ENCODE assay signal across 8 cellular contexts in the genomic region with DNA sequence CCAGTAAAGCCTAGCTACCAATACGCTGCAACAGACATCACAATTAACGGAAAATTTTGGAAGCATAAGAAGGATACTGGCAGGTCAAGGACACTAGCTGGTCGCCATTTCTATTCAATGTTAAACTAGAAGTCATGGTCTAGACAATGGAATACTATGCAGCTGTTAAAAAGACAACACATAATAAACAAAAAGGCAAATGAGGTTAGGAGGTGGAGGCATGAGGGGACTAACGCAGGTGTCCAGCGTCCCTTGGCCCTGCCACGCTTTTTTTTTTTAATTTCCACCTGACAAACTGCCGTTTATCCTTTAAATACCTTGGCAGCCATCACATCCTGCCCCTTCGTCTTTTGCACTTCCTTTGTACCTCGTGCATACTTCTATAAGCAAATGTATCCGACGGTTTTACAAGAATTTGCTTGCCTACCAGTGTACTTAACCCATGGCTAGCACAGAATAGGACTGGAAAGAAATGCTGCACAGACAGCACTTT. TPM values are rescaled to one million over a fixed set of nuclear protein-coding genes. Genes with fewer than 3 reads are reported as not detected.
DNase-seq lines count a peak whose midpoint lies in the region; ATAC-seq, FAIRE-seq and TF ChIP-seq lines count a peak whose summit lies in the region.

No MANE protein-coding gene starts in this region.

- no peak for DNase-seq in GM12891 (ENCODE audit: insufficient read length, low spot score)
- no peak for DNase-seq in T-cell
- no peak for DNase-seq in fibroblast of pulmonary artery (ENCODE audit: low read depth)
- DNase-seq in retinal pigment epithelial cell (ENCODE audit: low read depth): no peak
- DNase-seq in RKO (ENCODE audit: low spot score): no peak

- TF ChIP-seq CTCF in fibroblast of pulmonary artery (IDR thresholded peaks at IDR 0.05; ENCODE audit: low read length, missing control alignments): no peak
- no peak for TF ChIP-seq CTCF in retinal pigment epithelial cell (conservative IDR thresholded peaks at IDR 0.05; ENCODE audit: low read depth, low read length)

- ATAC-seq in T-cell (replicated peaks in 1 of 4) (no peak), GM19455 (IDR thresholded peaks at IDR 0.05; ENCODE audit: unreplicated experiment) (no peak), GM18861 (IDR thresholded peaks at IDR 0.05; ENCODE audit: unreplicated experiment) (no peak), GM19397 (IDR thresholded peaks at IDR 0.05; ENCODE audit: unreplicated experiment) (no peak)

- TF ChIP-seq POLR2A in GM12891 (IDR thresholded peaks at IDR 0.05; ENCODE audit: low read depth, low read length): no peak

- POLR2A ChIA-PET in T-cell (lab: Charles Lee): no interaction called here

- peaks cover 42 to 50% of the 10 kb centered on the region in 2 donors for H3K27me3 Mint-ChIP-seq in T-cell

- H3K4me3 ChIP-seq in fibroblast of pulmonary artery (replicated peaks; ENCODE audit: low read depth, low read length) (peak overlapping the region; percentile 46), retinal pigment epithelial cell (ENCODE audit: low read length) (peak overlapping the region; percentile 65)

- CTCF ChIA-PET in T-cell (lab: Charles Lee): no interaction called here

- no peaks in the 10 kb centered on the region for H3K36me3 Mint-ChIP-seq in T-cell

- H3K4me1 Mint-ChIP-seq in T-cell: peaks cover 3 to 11% (median 9%) of the 10 kb centered on the region in 3 donors

- H3K27ac Mint-ChIP-seq in T-cell: peak overlapping the region; percentile 34 to 52

- H3K4me3 Mint-ChIP-seq in T-cell: peak overlapping the region; percentile 85 to 87 (median 86)

- peak; percentile 23 for FAIRE-seq in GM12891 (lab: Jason Lieb, UNC)

- no peaks in the 10 kb centered on the region for H3K9me3 Mint-ChIP-seq in T-cell

TF ChIP-seq in GM12891, 5 proteins besides CTCF, POLR2A, EP300 and RAD21:
- TF ChIP-seq SPI1 (IDR thresholded peaks at IDR 0.05; ENCODE audit: low read depth, low read length): no peak
- no peak for TF ChIP-seq POU2F2 (IDR thresholded peaks at IDR 0.05; ENCODE audit: low read depth, low read length)
- TF ChIP-seq TAF1 (IDR thresholded peaks at IDR 0.05; ENCODE audit: low read depth, low read length): no peak
- no peak for TF ChIP-seq PAX5 (IDR thresholded peaks at IDR 0.05; ENCODE audit: insufficient read depth, low read length, severe bottlenecking)
- no peak for TF ChIP-seq POLR2AphosphoS5 (IDR thresholded peaks at IDR 0.05; ENCODE audit: low read depth, low read length)

RNA-seq across cellular contexts. Expression of a gene that starts 0.7 kb away (rescaled TPM):
- 0.14 TPM for polyA plus RNA-seq in GM12891 (2012; ENCODE audit: low read depth, missing spikeins)
- total RNA-seq in T-cell: 1 to 10 TPM in 1 of 5 donors, under 1 TPM in 4; 0.41 to 1.3 (median 0.73) TPM
